1 cellular context compared by ENCODE assay signal in the genomic region with DNA sequence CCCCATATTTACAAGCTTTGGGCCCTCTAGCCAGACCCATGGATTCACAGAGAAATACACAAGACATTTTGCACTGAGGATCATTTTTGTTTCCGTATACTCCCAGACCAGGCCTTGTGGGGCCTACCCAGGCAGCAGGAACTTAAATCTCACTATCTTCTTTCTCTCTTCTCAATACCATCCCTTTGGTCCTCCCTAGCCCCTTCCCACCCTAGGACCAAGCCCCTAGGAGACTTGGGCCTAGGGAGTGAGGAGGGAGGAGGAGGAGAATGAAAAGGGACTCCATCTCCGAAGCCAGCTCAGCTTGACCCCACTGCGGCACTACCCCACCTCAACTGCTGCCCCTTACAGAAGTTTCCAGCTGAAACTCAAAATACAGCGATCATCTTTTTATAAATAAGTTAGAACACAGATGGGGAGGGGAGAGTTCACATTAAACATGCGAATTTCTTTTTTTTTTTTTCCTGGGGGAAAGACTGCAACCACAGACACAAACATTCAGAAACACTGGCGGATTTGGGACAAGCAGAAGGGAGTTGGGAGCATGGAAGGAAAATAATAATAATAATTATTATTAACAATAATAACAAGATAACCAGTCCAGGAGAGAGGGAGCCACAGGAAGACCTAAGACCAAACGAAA.
TF ChIP-seq lines count a peak whose summit lies in the region.

No MANE protein-coding gene starts in this region.

TF ChIP-seq in SK-N-SH treated with all-trans-retinoic acid at 6 μM for 48 hours, 23 proteins besides CTCF, POLR2A, EP300 and RAD21:
- TF ChIP-seq, protein P1, sequence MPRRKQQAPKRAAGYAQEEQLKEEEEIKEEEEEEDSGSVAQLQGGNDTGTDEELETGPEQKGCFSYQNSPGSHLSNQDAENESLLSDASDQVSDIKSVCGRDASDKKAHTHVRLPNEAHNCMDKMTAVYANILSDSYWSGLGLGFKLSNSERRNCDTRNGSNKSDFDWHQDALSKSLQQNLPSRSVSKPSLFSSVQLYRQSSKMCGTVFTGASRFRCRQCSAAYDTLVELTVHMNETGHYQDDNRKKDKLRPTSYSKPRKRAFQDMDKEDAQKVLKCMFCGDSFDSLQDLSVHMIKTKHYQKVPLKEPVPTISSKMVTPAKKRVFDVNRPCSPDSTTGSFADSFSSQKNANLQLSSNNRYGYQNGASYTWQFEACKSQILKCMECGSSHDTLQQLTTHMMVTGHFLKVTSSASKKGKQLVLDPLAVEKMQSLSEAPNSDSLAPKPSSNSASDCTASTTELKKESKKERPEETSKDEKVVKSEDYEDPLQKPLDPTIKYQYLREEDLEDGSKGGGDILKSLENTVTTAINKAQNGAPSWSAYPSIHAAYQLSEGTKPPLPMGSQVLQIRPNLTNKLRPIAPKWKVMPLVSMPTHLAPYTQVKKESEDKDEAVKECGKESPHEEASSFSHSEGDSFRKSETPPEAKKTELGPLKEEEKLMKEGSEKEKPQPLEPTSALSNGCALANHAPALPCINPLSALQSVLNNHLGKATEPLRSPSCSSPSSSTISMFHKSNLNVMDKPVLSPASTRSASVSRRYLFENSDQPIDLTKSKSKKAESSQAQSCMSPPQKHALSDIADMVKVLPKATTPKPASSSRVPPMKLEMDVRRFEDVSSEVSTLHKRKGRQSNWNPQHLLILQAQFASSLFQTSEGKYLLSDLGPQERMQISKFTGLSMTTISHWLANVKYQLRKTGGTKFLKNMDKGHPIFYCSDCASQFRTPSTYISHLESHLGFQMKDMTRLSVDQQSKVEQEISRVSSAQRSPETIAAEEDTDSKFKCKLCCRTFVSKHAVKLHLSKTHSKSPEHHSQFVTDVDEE (CRISPR knock-in tag; IDR thresholded peaks at IDR 0.05), result peak; percentile 100
- TF ChIP-seq OSR1 (CRISPR knock-in tag; IDR thresholded peaks at IDR 0.05) (no peak), CSDC2 (CRISPR knock-in tag; IDR thresholded peaks at IDR 0.05) (peak; percentile 100; the same call in 1 of the 2 replicates)
TF ChIP-seq in SK-N-SH treated with all-trans-retinoic acid at 6 μM for 48 hours: peak in this region for 2.
